8 cellular contexts compared by ENCODE assay signal in genomic region chr2:238320246-238320647, GRCh38. TPM values are rescaled to one million over a fixed set of nuclear protein-coding genes. Genes with fewer than 3 reads are reported as not detected.
A peak's percentile ranks its signal among the peaks of the same experiment; 100 is the strongest.
DNase-seq lines count a peak whose midpoint lies in the region; ATAC-seq and TF ChIP-seq lines count a peak whose summit lies in the region.

A gene with protein sequence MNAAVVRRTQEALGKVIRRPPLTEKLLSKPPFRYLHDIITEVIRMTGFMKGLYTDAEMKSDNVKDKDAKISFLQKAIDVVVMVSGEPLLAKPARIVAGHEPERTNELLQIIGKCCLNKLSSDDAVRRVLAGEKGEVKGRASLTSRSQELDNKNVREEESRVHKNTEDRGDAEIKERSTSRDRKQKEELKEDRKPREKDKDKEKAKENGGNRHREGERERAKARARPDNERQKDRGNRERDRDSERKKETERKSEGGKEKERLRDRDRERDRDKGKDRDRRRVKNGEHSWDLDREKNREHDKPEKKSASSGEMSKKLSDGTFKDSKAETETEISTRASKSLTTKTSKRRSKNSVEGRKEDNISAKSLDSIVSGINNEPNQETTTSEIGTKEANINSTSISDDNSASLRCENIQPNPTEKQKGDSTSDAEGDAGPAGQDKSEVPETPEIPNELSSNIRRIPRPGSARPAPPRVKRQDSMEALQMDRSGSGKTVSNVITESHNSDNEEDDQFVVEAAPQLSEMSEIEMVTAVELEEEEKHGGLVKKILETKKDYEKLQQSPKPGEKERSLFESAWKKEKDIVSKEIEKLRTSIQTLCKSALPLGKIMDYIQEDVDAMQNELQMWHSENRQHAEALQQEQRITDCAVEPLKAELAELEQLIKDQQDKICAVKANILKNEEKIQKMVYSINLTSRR (plus strand): TSS chr2:238320518. CDS start chr2:238320663, 145 bp downstream.

- H3K27me3 ChIP-seq in prostate gland (replicated peaks; ENCODE audit: insufficient read depth) (no peaks in the 10 kb centered on the region), upper lobe of right lung (no peaks in the 10 kb centered on the region)

- H3K36me3 ChIP-seq in prostate gland, result no peaks in the 10 kb centered on the region
- H3K36me3 ChIP-seq in upper lobe of right lung, result no peaks in the 10 kb centered on the region

- TF ChIP-seq CTCF in GM10266 (IDR thresholded peaks at IDR 0.05; ENCODE audit: control insufficient read depth, insufficient read depth, low read depth, missing control alignments) (no peak), prostate gland (IDR thresholded peaks at IDR 0.05) (no peak), upper lobe of right lung (IDR thresholded peaks at IDR 0.05) (no peak)

- H3K4me3 ChIP-seq in prostate gland (peak within 1 kb of the TSS; percentile 75 to 78), upper lobe of right lung (peak within 1 kb of the TSS; percentile 63)

- H3K27ac ChIP-seq in prostate gland, result peak within 1 kb of the TSS; percentile 70 to 78
- peak within 1 kb of the TSS; percentile 58 for H3K27ac ChIP-seq in upper lobe of right lung

- ATAC-seq in HG02678 (IDR thresholded peaks at IDR 0.05; ENCODE audit: unreplicated experiment) (peak; percentile 98), left ventricle myocardium superior (peak; percentile 98), upper lobe of right lung (peak; percentile 98)

- H3K9me3 ChIP-seq in prostate gland, result no peaks in the 10 kb centered on the region
- no peaks in the 10 kb centered on the region for H3K9me3 ChIP-seq in upper lobe of right lung

- TF ChIP-seq POLR2A in prostate gland (IDR thresholded peaks at IDR 0.05), result peak; percentile 70

- H3K4me1 ChIP-seq in prostate gland (replicated peaks) (peaks cover 5% of the 10 kb centered on the region), upper lobe of right lung (peaks cover 14% of the 10 kb centered on the region)

- peak; percentile 99 for DNase-seq in GM10266 (ENCODE audit: extremely low spot score)
- peak; percentile 83 to 95 (median 95) for DNase-seq in NCI-H1417 (lab: John Stamatoyannopoulos, UW)
- peak; percentile 78 to 87 (median 79) for DNase-seq in T-helper 1 cell
- DNase-seq in amniotic stem cell (lab: John Stamatoyannopoulos, UW), result peak; percentile 88
- peak; percentile 98 for DNase-seq in left ventricle myocardium superior
- peak; percentile 93 for DNase-seq in prostate gland (ENCODE audit: low spot score)
- DNase-seq in upper lobe of right lung, result peak; percentile 97

- WGBS in prostate gland, result 1% methylated on average over 30 of the region's 58 CpGs

- intact Hi-C loops in left ventricle myocardium superior (cut with micrococcal nuclease) (no loop called here), prostate gland (cut with DNase I) (no loop called here), upper lobe of right lung (cut with DNase I) (no loop called here)

RNA-seq across cellular contexts. Expression of the gene that starts here (rescaled TPM):
- 13.8 TPM for total RNA-seq in left ventricle myocardium superior
- 10 to 100 TPM; 14.4 to 18.5 TPM for total RNA-seq in prostate gland
- 20.8 TPM for total RNA-seq in upper lobe of right lung

Comparison
In these comparisons a context has a peak if more than half of its experiments do, and no peak if none do; other contexts are left out.
1. Peak in every context shown above with its lines: DNase-seq, ATAC-seq, H3K4me3 ChIP-seq and H3K27ac ChIP-seq.